12 cellular contexts compared by ENCODE assay signal in genomic region chr2:97761192-97761591, GRCh38. TPM values are rescaled to one million over a fixed set of nuclear protein-coding genes. Genes with fewer than 3 reads are reported as not detected.
DNase-seq lines count a peak whose midpoint lies in the region; ATAC-seq and TF ChIP-seq lines count a peak whose summit lies in the region.
"Had no signal": no experiment of that assay in that cellular context is flagged by ENCODE, and none has a peak within 500 bp of the region (broad histone marks: within the 10 kb centered on the region; RNA-seq: fewer than 3 reads in every experiment).

No MANE protein-coding gene starts in this region.

- ATAC-seq in right cardiac atrium (peak; percentile 13 to 48), Right ventricle myocardium inferior (no peak), HG03460 (IDR thresholded peaks at IDR 0.05; ENCODE audit: unreplicated experiment) (no peak)

- H3K4me1 Mint-ChIP-seq in osteocyte (ENCODE audit: unreplicated experiment) = peaks cover 9% of the 10 kb centered on the region
- no peaks in the 10 kb centered on the region for H3K4me1 Mint-ChIP-seq in mesothelial cell of epicardium
- H3K4me1 Mint-ChIP-seq: neural progenitor cell had no signal

- no peak overlapping the region for H3K4me3 ChIP-seq in right cardiac atrium (ENCODE audit: low read length)
- H3K4me3 ChIP-seq: neural progenitor cell, SK-N-MC had no signal

- H3K9me3 Mint-ChIP-seq in osteocyte (ENCODE audit: unreplicated experiment) (no peaks in the 10 kb centered on the region), mesothelial cell of epicardium (no peaks in the 10 kb centered on the region)
- H3K9me3 Mint-ChIP-seq: neural progenitor cell had no signal

- WGBS in right cardiac atrium = 75% methylated on average over 23 of the region's 23 CpGs

- no peak overlapping the region for H3K27ac ChIP-seq in right cardiac atrium (ENCODE audit: low read length)
- H3K27ac ChIP-seq: neural progenitor cell, SK-N-MC had no signal

- H3K36me3 Mint-ChIP-seq in osteocyte (ENCODE audit: unreplicated experiment) (peaks cover 55% of the 10 kb centered on the region), mesothelial cell of epicardium (peaks cover 50% of the 10 kb centered on the region)

- no peaks in the 10 kb centered on the region for H3K4me1 ChIP-seq in right cardiac atrium (ENCODE audit: control insufficient read depth, insufficient read depth, low read length)
- H3K4me1 ChIP-seq: neural progenitor cell had no signal

- H3K4me3 Mint-ChIP-seq in osteocyte (ENCODE audit: unreplicated experiment) (no peak overlapping the region), mesothelial cell of epicardium (no peak overlapping the region)
- H3K4me3 Mint-ChIP-seq: neural progenitor cell had no signal

- intact Hi-C loops in right cardiac atrium (cut with DNase I) (no loop called here), Right ventricle myocardium inferior (cut with DNase I) (no loop called here)

- no peaks in the 10 kb centered on the region for H3K27me3 Mint-ChIP-seq in osteocyte (ENCODE audit: unreplicated experiment)
- H3K27me3 Mint-ChIP-seq in mesothelial cell of epicardium (ENCODE audit: low read depth) = no peaks in the 10 kb centered on the region

- DNase-seq in right cardiac atrium = peak in 2 of 3 donors; percentile 62 to 64
- no peak for DNase-seq in Right ventricle myocardium inferior (ENCODE audit: missing footprints)
- peak; percentile 59 for DNase-seq in activated naive CD4-positive, alpha-beta T cell treated with Interleukin-2 at 50 U/mL for 16 hours
- peak; percentile 83 for DNase-seq in osteocyte (ENCODE audit: extremely low spot score, unreplicated experiment)
- DNase-seq in mesothelial cell of epicardium (ENCODE audit: low spot score in 2 of 2, unreplicated experiment in 2 of 2) = no peak
- DNase-seq in NCI-H2227 treated with DMSO at 0.1 percent for 48 hours (lab: John Stamatoyannopoulos, UW) = no peak
- no peak for DNase-seq in midbrain (lab: John Stamatoyannopoulos, UW)
- DNase-seq: NCI-H524 had no signal

- no peaks in the 10 kb centered on the region for H3K27me3 ChIP-seq in right cardiac atrium (ENCODE audit: control insufficient read depth, insufficient read depth)
- H3K27me3 ChIP-seq: neural progenitor cell had no signal

- H3K27ac Mint-ChIP-seq in osteocyte (ENCODE audit: unreplicated experiment) (no peak overlapping the region), mesothelial cell of epicardium (no peak overlapping the region)

- TF ChIP-seq CTCF in osteocyte (IDR thresholded peaks at IDR 0.05) (no peak), mesothelial cell of epicardium (IDR thresholded peaks at IDR 0.05; ENCODE audit: unreplicated experiment) (no peak)

- no peaks in the 10 kb centered on the region for H3K9me3 ChIP-seq in right cardiac atrium (ENCODE audit: control insufficient read depth, low read length)

RNA-seq across cellular contexts. Expression of gene ZAP70, which starts 47.8 kb away (rescaled TPM):
- total RNA-seq in right cardiac atrium = 1 to 10 TPM in 3 of 4 donors, under 1 TPM in 1; 0.62 to 1.5 (median 1.1) TPM
- polyA plus RNA-seq in right cardiac atrium = 1.3 TPM
- 1.6 TPM for total RNA-seq in Right ventricle myocardium inferior
- 0.44 and 1.1 TPM in 2 replicates for total RNA-seq in osteocyte
- 1.9 to 3.1 TPM (median 2.3 TPM) in 3 replicates for total RNA-seq in mesothelial cell of epicardium
- total RNA-seq: endothelial cell of umbilical vein had no signal

Comparison
In these comparisons a context has a peak if more than half of its experiments do, and no peak if none do; other contexts are left out.
1. ATAC-seq: peak in right cardiac atrium (2 of 2); none in Right ventricle myocardium inferior (single experiment) and HG03460 (single experiment).
2. DNase-seq: peak in right cardiac atrium (2 of 3), activated naive CD4-positive, alpha-beta T cell treated with Interleukin-2 at 50 U/mL for 16 hours (single experiment) and osteocyte (single experiment); none in Right ventricle myocardium inferior (single experiment), mesothelial cell of epicardium (0 of 2), NCI-H2227 treated with DMSO at 0.1 percent for 48 hours (single experiment) and midbrain (single experiment).